Comparison of ENCODE assay signal across 8 cellular contexts in genomic region chr19:5292453-5292842, GRCh38. TPM values are rescaled to one million over a fixed set of nuclear protein-coding genes. Genes with fewer than 3 reads are reported as not detected.
DNase-seq lines count a peak whose midpoint lies in the region; ATAC-seq and TF ChIP-seq lines count a peak whose summit lies in the region.

No MANE protein-coding gene starts in this region.

- H3K4me1 ChIP-seq in CD4-positive, CD25-positive, alpha-beta regulatory T cell (ENCODE audit: control insufficient read depth, insufficient read depth, low read length, poor library complexity, severe bottlenecking) = peaks cover 17% of the 10 kb centered on the region
- H3K4me1 ChIP-seq in lower lobe of right lung (peaks cover 34% of the 10 kb centered on the region), thymus (ENCODE audit: control insufficient read depth, insufficient read depth, low read length) (peaks cover 10% of the 10 kb centered on the region)

- peak overlapping the region in 2 of 4 donors; percentile 62 to 70 for H3K4me3 Mint-ChIP-seq in CD4-positive, CD25-positive, alpha-beta regulatory T cell

- peaks cover 18% of the 10 kb centered on the region for H3K27me3 Mint-ChIP-seq in CD4-positive, CD25-positive, alpha-beta regulatory T cell

- WGBS in thymus = 8% methylated on average over 19 of the region's 19 CpGs

- TF ChIP-seq CTCF in choroid plexus epithelial cell (conservative IDR thresholded peaks at IDR 0.05; ENCODE audit: low read depth, low read length) = no peak
- TF ChIP-seq CTCF in lower lobe of right lung (IDR thresholded peaks at IDR 0.05) = no peak

- H3K36me3 ChIP-seq in CD4-positive, CD25-positive, alpha-beta regulatory T cell (ENCODE audit: control insufficient read depth, insufficient read depth, low read length) = no peaks in the 10 kb centered on the region
- no peaks in the 10 kb centered on the region for H3K36me3 ChIP-seq in lower lobe of right lung
- no peaks in the 10 kb centered on the region for H3K36me3 ChIP-seq in thymus (ENCODE audit: control insufficient read depth, insufficient read depth)

- no peak overlapping the region for H3K4me3 ChIP-seq in CD4-positive, CD25-positive, alpha-beta regulatory T cell (ENCODE audit: low read depth, low read length)
- peak overlapping the region; percentile 72 for H3K4me3 ChIP-seq in choroid plexus epithelial cell (ENCODE audit: low read depth, low read length)
- peak overlapping the region; percentile 68 for H3K4me3 ChIP-seq in lower lobe of right lung
- H3K4me3 ChIP-seq in thymus (ENCODE audit: low read length) = peak overlapping the region; percentile 68

- H3K9me3 ChIP-seq in CD4-positive, CD25-positive, alpha-beta regulatory T cell (ENCODE audit: control insufficient read depth in 2 of 2, low read length in 2 of 2) = no peaks in the 10 kb centered on the region
- H3K9me3 ChIP-seq in lower lobe of right lung (no peaks in the 10 kb centered on the region), thymus (ENCODE audit: control insufficient read depth) (no peaks in the 10 kb centered on the region)

- H3K27ac ChIP-seq in CD4-positive, CD25-positive, alpha-beta regulatory T cell (ENCODE audit: insufficient read depth, low read length, poor library complexity, severe bottlenecking) = no peak overlapping the region
- H3K27ac ChIP-seq in lower lobe of right lung (peak overlapping the region; percentile 78), thymus (ENCODE audit: low read depth) (no peak overlapping the region)

- peak in 2 of 3 donors; percentile 3 to 10 for DNase-seq in CD4-positive, CD25-positive, alpha-beta regulatory T cell
- DNase-seq in NCI-H1105 (lab: John Stamatoyannopoulos, UW) (peak; percentile 28), choroid plexus epithelial cell (ENCODE audit: low read depth) (no peak), lower lobe of right lung (no peak), NCI-H128 (lab: John Stamatoyannopoulos, UW; ENCODE audit: unreplicated experiment) (no peak)

- intact Hi-C loops in lower lobe of right lung (cut with DNase I) = no loop called here

- H3K36me3 Mint-ChIP-seq in CD4-positive, CD25-positive, alpha-beta regulatory T cell = no peaks in the 10 kb centered on the region

- peaks cover 8% of the 10 kb centered on the region for H3K27me3 ChIP-seq in CD4-positive, CD25-positive, alpha-beta regulatory T cell (ENCODE audit: control insufficient read depth, insufficient read depth, low read length)
- H3K27me3 ChIP-seq in lower lobe of right lung (ENCODE audit: low read depth) (peaks cover 27% of the 10 kb centered on the region), thymus (ENCODE audit: control insufficient read depth, insufficient read depth) (peaks cover 14% of the 10 kb centered on the region)

- peaks cover 0 to 2% (median 0%) of the 10 kb centered on the region in 7 donors for H3K9me3 Mint-ChIP-seq in CD4-positive, CD25-positive, alpha-beta regulatory T cell

- H3K4me1 Mint-ChIP-seq in CD4-positive, CD25-positive, alpha-beta regulatory T cell = peaks cover 0 to 19% (median 0%) of the 10 kb centered on the region in 4 donors

- no peak for ATAC-seq in CD4-positive, CD25-positive, alpha-beta regulatory T cell (ENCODE audit: low read depth in 2 of 2)
- ATAC-seq in lower lobe of right lung (peak; percentile 61 to 68), HG03025 (IDR thresholded peaks at IDR 0.05; ENCODE audit: low FRiP score, unreplicated experiment) (no peak), GM18511 (IDR thresholded peaks at IDR 0.05; ENCODE audit: unreplicated experiment) (no peak)

- no peak overlapping the region for H3K27ac Mint-ChIP-seq in CD4-positive, CD25-positive, alpha-beta regulatory T cell

RNA-seq across cellular contexts. Expression of gene PTPRS, which starts 48.2 kb away (rescaled TPM):
- total RNA-seq in CD4-positive, CD25-positive, alpha-beta regulatory T cell = 0.64 TPM
- under 1 TPM in 2 of 4 donors, not detected in 2; 0.57 to 0.69 TPM for polyA plus RNA-seq in CD4-positive, CD25-positive, alpha-beta regulatory T cell
- 107 TPM for total RNA-seq in lower lobe of right lung
- polyA plus RNA-seq in thymus = 4.7 TPM

Comparison
In these comparisons a context has a peak if more than half of its experiments do, and no peak if none do; other contexts are left out.
1. ATAC-seq: peak in lower lobe of right lung (2 of 2); none in CD4-positive, CD25-positive, alpha-beta regulatory T cell (0 of 2), HG03025 (single experiment) and GM18511 (single experiment).
2. DNase-seq: peak in CD4-positive, CD25-positive, alpha-beta regulatory T cell (2 of 3) and NCI-H1105 (single experiment); none in choroid plexus epithelial cell (single experiment), lower lobe of right lung (single experiment) and NCI-H128 (single experiment).
3. RNA of gene PTPRS, which starts 48.2 kb away (total RNA-seq): 107 TPM in lower lobe of right lung (single experiment); 0.64 TPM in CD4-positive, CD25-positive, alpha-beta regulatory T cell (single experiment); every median in the first group is over 10 times any median in the second.